In genomic region chr1:11100149-11100493, GRCh38 we compare ENCODE assay signal across 9 cellular contexts. TPM values are rescaled to one million over a fixed set of nuclear protein-coding genes. Genes with fewer than 3 reads are reported as not detected.
DNase-seq lines count a peak whose midpoint lies in the region; ATAC-seq and TF ChIP-seq lines count a peak whose summit lies in the region.
"Had no signal": no experiment of that assay in that cellular context is flagged by ENCODE, and none has a peak within 500 bp of the region (broad histone marks: within the 10 kb centered on the region; RNA-seq: fewer than 3 reads in every experiment).

No MANE protein-coding gene starts in this region.

- peak overlapping the region; percentile 90 for H3K27ac Mint-ChIP-seq in HFFc6
- peak overlapping the region; percentile 95 for H3K27ac Mint-ChIP-seq in activated CD8-positive, alpha-beta T cell treated with anti-CD3 and anti-CD28 coated beads for 36 hours

- CTCF ChIA-PET in activated CD8-positive, alpha-beta T cell treated with anti-CD3 and anti-CD28 coated beads for 36 hours (lab: Charles Lee), result interaction anchor here (1.0 to 6.8 kb wide), 6 partner anchors 8 to 550 kb away, joined by 3 to 74 read pairs (median 6); no protein-coding TSS in a partner anchor

- H3K4me1 ChIP-seq in iPS DF 6.9 (ENCODE audit: control insufficient read depth, insufficient read depth, low read length) (no peaks in the 10 kb centered on the region), spleen (peaks cover 5 to 38% (median 23%) of the 10 kb centered on the region in 6 donors)

- TF ChIP-seq CTCF in HFFc6 (IDR thresholded peaks at IDR 0.05), result no peak
- no peak for TF ChIP-seq CTCF in activated CD8-positive, alpha-beta T cell treated with anti-CD3 and anti-CD28 coated beads for 36 hours (IDR thresholded peaks at IDR 0.05)
- no peak for TF ChIP-seq CTCF in spleen (IDR thresholded peaks at IDR 0.05 in 8 of 11, conservative IDR thresholded peaks at IDR 0.05 in 3 of 11)

- H3K36me3 ChIP-seq in iPS DF 6.9 (ENCODE audit: control insufficient read depth, insufficient read depth, low read length) (peaks cover 10% of the 10 kb centered on the region; the same call in 1 of the 2 replicates), spleen (peaks cover 0 to 30% (median 26%) of the 10 kb centered on the region in 6 donors)

- no peak overlapping the region for H3K27ac ChIP-seq in iPS DF 6.9 (ENCODE audit: low read length)
- H3K27ac ChIP-seq in spleen, result peak overlapping the region in 7 of 8 donors; percentile 61 to 91 (median 88)

- POLR2A ChIA-PET in activated CD8-positive, alpha-beta T cell treated with anti-CD3 and anti-CD28 coated beads for 36 hours (lab: Charles Lee), result interaction anchor here (0.6 to 2.1 kb wide), 12 partner anchors 9 to 808 kb away, joined by 3 to 12 read pairs (median 5); partner anchors contain the start of genes SRM and TARDBP

- H3K27me3 ChIP-seq in iPS DF 6.9 (ENCODE audit: control insufficient read depth, insufficient read depth, low read length) (no peaks in the 10 kb centered on the region), spleen (replicated peaks in 1 of 7) (no peaks in the 10 kb centered on the region)

- H3K9me3 ChIP-seq in iPS DF 6.9 (ENCODE audit: control insufficient read depth, insufficient read depth, low read length) (no peaks in the 10 kb centered on the region), spleen (no peaks in the 10 kb centered on the region)

- H3K4me3 Mint-ChIP-seq in HFFc6, result peak overlapping the region; percentile 95
- peak overlapping the region; percentile 91 for H3K4me3 Mint-ChIP-seq in activated CD8-positive, alpha-beta T cell treated with anti-CD3 and anti-CD28 coated beads for 36 hours

- no CpG with 5 or more reads among the region's 13 CpGs for WGBS in iPS DF 6.9 (ENCODE audit: insufficient coverage, insufficient read length)
- 68 to 77% (median 75%) methylated on average over 13 of the region's 13 CpGs for WGBS in spleen, 5 donors

- no peak for TF ChIP-seq POLR2A in spleen (IDR thresholded peaks at IDR 0.05)

- no peaks in the 10 kb centered on the region for H3K9me3 Mint-ChIP-seq in HFFc6
- H3K9me3 Mint-ChIP-seq in activated CD8-positive, alpha-beta T cell treated with anti-CD3 and anti-CD28 coated beads for 36 hours, result no peaks in the 10 kb centered on the region

- peaks cover 8% of the 10 kb centered on the region; the same call in 1 of the 2 replicates for H3K36me3 Mint-ChIP-seq in HFFc6 (ENCODE audit: low read depth)
- peaks cover 14% of the 10 kb centered on the region for H3K36me3 Mint-ChIP-seq in activated CD8-positive, alpha-beta T cell treated with anti-CD3 and anti-CD28 coated beads for 36 hours (ENCODE audit: low read depth)

- ATAC-seq in activated CD8-positive, alpha-beta T cell treated with anti-CD3 and anti-CD28 coated beads for 36 hours, result no peak

- intact Hi-C loops in activated CD8-positive, alpha-beta T cell treated with anti-CD3 and anti-CD28 coated beads for 36 hours (cut with micrococcal nuclease), result no loop called here
- intact Hi-C loops in spleen (cut with DNase I; ENCODE audit: low total_unique reads), result no loop called here

- no peaks in the 10 kb centered on the region for H3K27me3 Mint-ChIP-seq in HFFc6 (ENCODE audit: insufficient read depth)
- H3K27me3 Mint-ChIP-seq in activated CD8-positive, alpha-beta T cell treated with anti-CD3 and anti-CD28 coated beads for 36 hours, result no peaks in the 10 kb centered on the region

- peak overlapping the region; percentile 22; the same call in 1 of the 2 replicates for H3K4me3 ChIP-seq in iPS DF 6.9 (ENCODE audit: low read length)
- H3K4me3 ChIP-seq in spleen, result peak overlapping the region; percentile 94 to 100 (median 98)

- DNase-seq in HFFc6, result no peak
- peak; percentile 6 for DNase-seq in activated CD8-positive, alpha-beta T cell treated with anti-CD3 and anti-CD28 coated beads for 36 hours
- no peak for DNase-seq in iPS DF 6.9 (ENCODE audit: low read depth, low spot score)
- DNase-seq in spleen, result no peak
- DNase-seq in DMS79 (lab: John Stamatoyannopoulos, UW), result no peak
- no peak for DNase-seq in NCI-H446 (lab: John Stamatoyannopoulos, UW)
- DNase-seq in C1 segment of cervical spinal cord (lab: John Stamatoyannopoulos, UW), result no peak
- DNase-seq in SW480 (ENCODE audit: low spot score), result no peak

- peaks cover 12% of the 10 kb centered on the region for H3K4me1 Mint-ChIP-seq in HFFc6 (ENCODE audit: low read depth)
- peaks cover 11% of the 10 kb centered on the region for H3K4me1 Mint-ChIP-seq in activated CD8-positive, alpha-beta T cell treated with anti-CD3 and anti-CD28 coated beads for 36 hours (ENCODE audit: low read depth)

RNA-seq across cellular contexts. Expression of gene EXOSC10, which starts 0.5 kb away (rescaled TPM):
- total RNA-seq in HFFc6 (2021; fragmentation: NEBNext Ultra II Directional; extraction: Animal tissue kit (Norgen Biotek cat#: 25700)), result 10 to 100 TPM; 40.1 to 49.4 (median 47.5) TPM
- total RNA-seq in activated CD8-positive, alpha-beta T cell treated with anti-CD3 and anti-CD28 coated beads for 36 hours, result 10 to 100 TPM; 66.6 to 69.8 TPM
- total RNA-seq in spleen, result 10 to 100 TPM; 48.2 to 66.3 (median 58.6) TPM
- 10 to 100 TPM; 27.5 to 49.6 (median 39.2) TPM for polyA plus RNA-seq in spleen

RNA-seq across cellular contexts. Expression of gene SRM, which starts 40.3 kb away (rescaled TPM):
- 100 to 1,000 TPM; 262 to 308 (median 295) TPM for total RNA-seq in HFFc6 (2021; fragmentation: NEBNext Ultra II Directional; extraction: Animal tissue kit (Norgen Biotek cat#: 25700))
- total RNA-seq in activated CD8-positive, alpha-beta T cell treated with anti-CD3 and anti-CD28 coated beads for 36 hours, result 100 to 1,000 TPM; 240 TPM
- 10 to 100 TPM; 42.0 to 85.5 (median 46.2) TPM for total RNA-seq in spleen
- polyA plus RNA-seq in spleen, result 100 to 1,000 TPM in 1 of 3 donors, 10 to 100 TPM in 2; 91.9 to 114 (median 98.6) TPM

RNA-seq across cellular contexts. Expression of gene MASP2, which starts 53.1 kb away (rescaled TPM):
- total RNA-seq in HFFc6 (2021; fragmentation: NEBNext Ultra II Directional; extraction: Animal tissue kit (Norgen Biotek cat#: 25700)), result under 1 TPM in 1 of 6 experiments, not detected in 5; 0.12 TPM
- not detected for total RNA-seq in activated CD8-positive, alpha-beta T cell treated with anti-CD3 and anti-CD28 coated beads for 36 hours
- not detected for total RNA-seq in spleen
- under 1 TPM in 1 of 3 donors, not detected in 2; 0.06 TPM for polyA plus RNA-seq in spleen
- total RNA-seq: LHCN-M2 had no signal
